25 cellular contexts compared by ENCODE assay signal in the genomic region with DNA sequence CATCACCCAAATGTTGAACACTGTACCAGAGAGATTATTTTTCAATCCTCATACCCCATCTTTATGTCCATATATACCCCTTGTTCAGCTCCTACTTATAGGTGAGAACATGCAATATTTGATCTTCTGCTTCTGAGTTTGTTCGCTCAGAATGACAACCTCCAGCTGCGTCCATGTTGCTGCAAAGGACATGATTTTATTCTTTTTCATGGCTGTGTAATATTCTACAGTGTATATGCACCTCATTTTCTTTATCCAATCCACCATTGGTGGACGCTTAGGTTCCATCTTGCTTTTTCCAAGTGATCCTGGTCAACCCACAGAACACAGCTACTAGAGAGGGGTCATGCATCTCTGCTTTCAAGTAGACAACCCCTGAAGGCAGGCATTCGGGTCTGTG.
"Had no signal": no experiment of that assay in that cellular context is flagged by ENCODE, and none has a peak within 500 bp of the region (broad histone marks: within the 10 kb centered on the region; RNA-seq: fewer than 3 reads in every experiment).

No MANE protein-coding gene starts in this region.

- H3K9me3 ChIP-seq: ovary, psoas muscle, right lobe of liver, thoracic aorta, thyroid gland had no signal

- ATAC-seq: natural killer cell; psoas muscle; right cardiac atrium; right lobe of liver; stimulated activated effector memory CD8-positive, alpha-beta T cell treated with anti-CD3 and anti-CD28 coated beads, Interleukin-12 subunit alpha, Interleukin-12 subunit beta, amount 100 ng/mL, for 72 hours; stimulated activated naive B cell treated with anti-CD40 and anti-IgM and Interleukin-4, amounts not matched to agents 10 μg/mL and 1 μg/mL and 100 μg/mL, for 72 hours had no signal

- H3K4me2 ChIP-seq: neural progenitor cell had no signal

- H2AFZ ChIP-seq: neural progenitor cell, parathyroid adenoma had no signal

- FAIRE-seq: small intestine had no signal

- H3K27ac ChIP-seq: neural progenitor cell, ovary, parathyroid adenoma, psoas muscle, right lobe of liver, sigmoid colon, stomach, thoracic aorta, thyroid gland, tibial nerve, upper lobe of left lung, vagina had no signal

- H3K4me3 ChIP-seq: neural progenitor cell, ovary, psoas muscle, right lobe of liver, sigmoid colon, stomach, thoracic aorta, thyroid gland, tibial nerve, upper lobe of left lung, vagina had no signal

- H3K27me3 ChIP-seq: neural progenitor cell, ovary, right lobe of liver, thyroid gland, tibial nerve, upper lobe of left lung, vagina had no signal

- H3K36me3 ChIP-seq: neural progenitor cell, ovary, right lobe of liver, sigmoid colon, stomach, thoracic aorta, thyroid gland, tibial nerve, upper lobe of left lung, vagina had no signal

- DNase-seq: natural killer cell; occipital lobe; ovary; posterior cingulate gyrus; psoas muscle; right lobe of liver; sigmoid colon; small intestine; stimulated activated CD4-positive, alpha-beta T cell treated with anti-CD3 and anti-CD28 coated beads, Interleukin-15, amount 100 ng/mL, for 24 hours; stimulated activated CD4-positive, alpha-beta T cell treated with anti-CD3 and anti-CD28 coated beads, Interleukin-2, amount 100 ng/mL, for 24 hours; stimulated activated CD4-positive, alpha-beta T cell treated with anti-CD3 and anti-CD28 coated beads, Interleukin-2, amount 100 ng/mL, for 48 hours; stimulated activated CD4-positive, alpha-beta T cell treated with anti-CD3 and anti-CD28 coated beads, Interleukin-4, amount 100 ng/mL, for 24 hours; stimulated activated naive B cell treated with anti-CD40 and anti-IgM and Interleukin-4, amounts not matched to agents 10 μg/mL and 1 μg/mL and 100 μg/mL, for 72 hours; stimulated activated naive CD4-positive, alpha-beta T cell treated with Interleukin-2 at 50 U/mL for 16 hours; stomach; thyroid gland; trophoblast cell; upper lobe of left lung had no signal

- H3K4me1 ChIP-seq: neural progenitor cell, parathyroid adenoma, psoas muscle, sigmoid colon, tibial nerve, vagina had no signal

- H3K79me2 ChIP-seq: parathyroid adenoma had no signal

- H3K9ac ChIP-seq: neural progenitor cell, parathyroid adenoma had no signal
